35 cellular contexts compared by ENCODE assay signal in the genomic region with DNA sequence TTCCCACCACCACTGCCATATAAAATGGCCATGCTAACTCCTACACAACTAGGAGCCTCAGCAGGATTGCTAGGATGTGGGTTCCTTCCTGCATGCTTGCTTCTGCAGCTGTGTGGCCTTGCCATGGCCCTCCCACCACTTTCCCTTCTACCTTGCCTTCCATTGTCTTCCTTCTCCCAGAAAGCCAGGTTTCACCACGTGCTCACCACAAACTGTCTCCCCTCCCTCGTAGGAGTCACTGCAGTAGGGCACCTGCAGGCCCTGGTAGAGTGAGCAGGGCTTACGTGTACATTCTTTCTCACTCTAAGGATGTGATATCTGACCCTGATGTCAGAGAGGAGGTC. TPM values are rescaled to one million over a fixed set of nuclear protein-coding genes. Genes with fewer than 3 reads are reported as not detected.
"Had no signal": no experiment of that assay in that cellular context is flagged by ENCODE, and none has a peak within 500 bp of the region (broad histone marks: within the 10 kb centered on the region; RNA-seq: fewer than 3 reads in every experiment).

No MANE protein-coding gene starts in this region.

- H3K36me3 ChIP-seq: esophagus squamous epithelium, heart right ventricle, thoracic aorta, upper lobe of left lung had no signal

- H3K4me3 Mint-ChIP-seq: activated CD4-positive, alpha-beta memory T cell treated with anti-CD3 and anti-CD28 coated beads, Interleukin-2, amount 10 ng/mL, durations not matched to agents 7 days and 5 days; activated CD4-positive, alpha-beta T cell treated with anti-CD3 and anti-CD28 coated beads, Interleukin-2, amount 10 ng/mL, durations not matched to agents 24 days and 14 days; activated naive CD4-positive, alpha-beta T cell treated with anti-CD3 and anti-CD28 coated beads, Interleukin-2, amount 50 U/mL, for 24 hours; activated naive CD8-positive, alpha-beta T cell treated with anti-CD3 and anti-CD28 coated beads, Interleukin-2, amount 50 U/mL, for 24 hours; stimulated activated effector memory CD8-positive, alpha-beta T cell treated with anti-CD3 and anti-CD28 coated beads, Interleukin-12 subunit alpha, Interleukin-12 subunit beta, amount 100 ng/mL, for 72 hours; stimulated activated naive CD8-positive, alpha-beta T cell treated with anti-CD3 and anti-CD28 coated beads, Interleukin-15, Interleukin-2, amounts not matched to agents 100 ng/mL and 50 ng/mL, for 24 hours; T-helper 17 cell had no signal

- H3K27ac ChIP-seq: epithelial cell of prostate, esophagus squamous epithelium, heart right ventricle, thoracic aorta, upper lobe of left lung, WERI-Rb-1 had no signal

- H3K9me3 Mint-ChIP-seq: activated CD4-positive, alpha-beta memory T cell treated with anti-CD3 and anti-CD28 coated beads, Interleukin-2, amount 10 ng/mL, durations not matched to agents 7 days and 5 days; activated CD4-positive, alpha-beta T cell treated with anti-CD3 and anti-CD28 coated beads, Interleukin-2, amount 10 ng/mL, durations not matched to agents 24 days and 14 days; activated naive CD4-positive, alpha-beta T cell treated with anti-CD3 and anti-CD28 coated beads, Interleukin-2, amount 50 U/mL, for 24 hours; activated naive CD8-positive, alpha-beta T cell treated with anti-CD3 and anti-CD28 coated beads, Interleukin-2, amount 50 U/mL, for 24 hours; activated T-helper 2 cell treated with anti-CD3 and anti-CD28 coated beads, Interferon-gamma antibody, Interleukin-2, Interleukin-4, amounts not matched to agents 10 μg/mL and 5 μg/mL and 100 μg/mL, durations not matched to agents 14 hours and 24 hours and 36 hours; stimulated activated effector memory CD8-positive, alpha-beta T cell treated with anti-CD3 and anti-CD28 coated beads, Interleukin-12 subunit alpha, Interleukin-12 subunit beta, amount 100 ng/mL, for 72 hours; stimulated activated naive CD8-positive, alpha-beta T cell treated with anti-CD3 and anti-CD28 coated beads, Interleukin-15, Interleukin-2, amounts not matched to agents 100 ng/mL and 50 ng/mL, for 24 hours had no signal

- H3K27me3 ChIP-seq: heart right ventricle, right lobe of liver, upper lobe of left lung had no signal

- H3K4me3 ChIP-seq: esophagus squamous epithelium, heart right ventricle, lung, right lobe of liver, thoracic aorta, upper lobe of left lung had no signal

- H3K9me3 ChIP-seq: esophagus squamous epithelium, heart right ventricle, right lobe of liver, thoracic aorta, upper lobe of left lung had no signal

- H3K4me1 ChIP-seq: heart right ventricle had no signal

- H3K36me3 Mint-ChIP-seq: activated naive CD4-positive, alpha-beta T cell treated with anti-CD3 and anti-CD28 coated beads, Interleukin-2, amount 50 U/mL, for 24 hours; stimulated activated effector memory CD8-positive, alpha-beta T cell treated with anti-CD3 and anti-CD28 coated beads, Interleukin-12 subunit alpha, Interleukin-12 subunit beta, amount 100 ng/mL, for 72 hours had no signal

- DNase-seq: activated CD4-positive, alpha-beta memory T cell treated with anti-CD3 and anti-CD28 coated beads, Interleukin-2, amount 10 ng/mL, durations not matched to agents 7 days and 5 days; activated CD4-positive, alpha-beta T cell treated with anti-CD3 and anti-CD28 coated beads, Interleukin-2, amount 10 ng/mL, durations not matched to agents 24 days and 14 days; activated CD4-positive, CD25-positive, alpha-beta regulatory T cell treated with anti-CD3 and anti-CD28 coated beads, Interleukin-2, amount 50 U/mL, for 72 hours; activated naive CD8-positive, alpha-beta T cell treated with anti-CD3 and anti-CD28 coated beads, Interleukin-2, amount 50 U/mL, for 24 hours; activated T-cell treated with anti-CD3 and anti-CD28 coated beads, Interleukin-2, amount 50 U/mL, for 48 hours; amygdala; caudate nucleus; esophagus squamous epithelium; foreskin melanocyte; heart right ventricle; kidney glomerular epithelial cell; mesendoderm; right lobe of liver; stimulated activated CD4-positive, alpha-beta T cell treated with anti-CD3 and anti-CD28 coated beads, Interleukin-4, amount 100 ng/mL, for 24 hours; T-helper 17 cell; T1000; WERI-Rb-1 had no signal

- H3K4me1 Mint-ChIP-seq: stimulated activated effector memory CD8-positive, alpha-beta T cell treated with anti-CD3 and anti-CD28 coated beads, Interleukin-12 subunit alpha, Interleukin-12 subunit beta, amount 100 ng/mL, for 72 hours had no signal

- H3K27ac Mint-ChIP-seq: activated CD4-positive, alpha-beta memory T cell treated with anti-CD3 and anti-CD28 coated beads, Interleukin-2, amount 10 ng/mL, durations not matched to agents 7 days and 5 days; activated CD4-positive, alpha-beta T cell treated with anti-CD3 and anti-CD28 coated beads, Interleukin-2, amount 10 ng/mL, durations not matched to agents 24 days and 14 days; activated naive CD4-positive, alpha-beta T cell treated with anti-CD3 and anti-CD28 coated beads, Interleukin-2, amount 50 U/mL, for 24 hours; activated naive CD8-positive, alpha-beta T cell treated with anti-CD3 and anti-CD28 coated beads, Interleukin-2, amount 50 U/mL, for 24 hours; activated T-helper 2 cell treated with anti-CD3 and anti-CD28 coated beads, Interferon-gamma antibody, Interleukin-2, Interleukin-4, amounts not matched to agents 10 μg/mL and 5 μg/mL and 100 μg/mL, durations not matched to agents 14 hours and 24 hours and 36 hours; stimulated activated effector memory CD8-positive, alpha-beta T cell treated with anti-CD3 and anti-CD28 coated beads, Interleukin-12 subunit alpha, Interleukin-12 subunit beta, amount 100 ng/mL, for 72 hours; stimulated activated naive CD8-positive, alpha-beta T cell treated with anti-CD3 and anti-CD28 coated beads, Interleukin-15, Interleukin-2, amounts not matched to agents 100 ng/mL and 50 ng/mL, for 24 hours; T-helper 17 cell had no signal

RNA-seq across cellular contexts. Expression of a gene that starts 3.7 kb away (rescaled TPM):
- total RNA-seq: activated CD4-positive, alpha-beta memory T cell treated with anti-CD3 and anti-CD28 coated beads, Interleukin-2, amount 10 ng/mL, durations not matched to agents 7 days and 5 days; activated CD4-positive, alpha-beta T cell treated with anti-CD3 and anti-CD28 coated beads, Interleukin-2, amount 10 ng/mL, durations not matched to agents 24 days and 14 days; T-helper 17 cell had no signal

RNA-seq across cellular contexts. Expression of a gene that starts 8.6 kb away (rescaled TPM):
- total RNA-seq: activated CD4-positive, alpha-beta memory T cell treated with anti-CD3 and anti-CD28 coated beads, Interleukin-2, amount 10 ng/mL, durations not matched to agents 7 days and 5 days; activated CD4-positive, alpha-beta T cell treated with anti-CD3 and anti-CD28 coated beads, Interleukin-2, amount 10 ng/mL, durations not matched to agents 24 days and 14 days; activated T-helper 2 cell treated with anti-CD3 and anti-CD28 coated beads, Interferon-gamma antibody, Interleukin-2, Interleukin-4, amounts not matched to agents 10 μg/mL and 5 μg/mL and 100 μg/mL, durations not matched to agents 14 hours and 24 hours and 36 hours; chondrocyte; esophagus squamous epithelium; glomerular endothelial cell; heart right ventricle; left lobe of liver; lung; mucosa of gallbladder; omental fat pad; posterior vena cava; renal cortical epithelial cell; right lobe of liver; skeletal muscle tissue; subcutaneous adipose tissue; T-helper 17 cell; thoracic aorta; upper lobe of left lung had no signal
- polyA plus RNA-seq: heart right ventricle, lung, neural cell had no signal

RNA-seq across cellular contexts. Expression of a gene that starts 26.7 kb away (rescaled TPM):
- total RNA-seq: activated CD4-positive, alpha-beta memory T cell treated with anti-CD3 and anti-CD28 coated beads, Interleukin-2, amount 10 ng/mL, durations not matched to agents 7 days and 5 days; activated CD4-positive, alpha-beta T cell treated with anti-CD3 and anti-CD28 coated beads, Interleukin-2, amount 10 ng/mL, durations not matched to agents 24 days and 14 days; chondrocyte; glomerular endothelial cell; renal cortical epithelial cell had no signal
- polyA plus RNA-seq: neural cell had no signal
